In the genomic region with DNA sequence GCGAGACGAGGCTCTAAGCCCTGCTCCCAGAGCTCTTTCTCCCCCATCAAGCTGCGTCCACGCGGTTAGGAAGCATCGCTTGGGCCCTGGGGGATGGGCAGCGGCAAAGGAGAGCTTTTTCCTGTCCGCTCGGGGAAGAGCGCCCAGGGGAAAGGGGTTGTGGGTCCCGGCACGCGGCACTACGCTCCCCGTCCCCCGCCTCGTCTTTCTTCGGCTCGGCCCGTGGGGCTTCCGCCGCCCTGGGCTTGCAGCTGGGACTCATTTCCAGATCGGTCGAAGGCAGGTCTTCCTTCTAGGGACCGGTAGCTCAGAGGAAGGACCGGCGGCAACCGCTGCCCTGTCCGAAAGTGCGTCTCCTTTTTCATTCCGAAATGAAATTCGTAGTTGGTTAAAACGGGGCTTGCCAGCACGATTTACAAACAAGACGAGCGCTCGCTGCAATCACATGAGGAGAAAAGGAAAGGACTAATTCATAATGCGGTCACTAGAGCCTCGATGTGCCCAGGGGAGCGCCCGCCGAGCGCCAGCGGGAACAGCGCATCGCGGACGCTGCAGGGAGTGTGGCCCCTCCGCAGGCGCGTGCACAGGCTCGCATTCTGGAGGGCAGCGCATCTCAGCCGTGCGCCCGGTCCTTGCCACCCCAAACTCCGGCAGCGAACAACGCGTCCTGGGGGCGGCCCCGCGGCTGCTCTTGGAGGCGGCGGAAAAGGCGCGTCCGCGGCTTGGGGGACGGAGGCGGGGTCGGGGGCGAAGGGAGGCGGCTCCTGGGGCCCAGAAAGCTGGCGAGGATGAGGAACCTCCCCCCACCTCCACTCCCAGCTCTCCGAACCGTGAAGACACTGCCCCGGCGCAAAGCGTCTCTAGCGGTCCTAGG, we compare ENCODE assay signal across 8 cellular contexts. TPM values are rescaled to one million over a fixed set of nuclear protein-coding genes. Genes with fewer than 3 reads are reported as not detected.
A peak's percentile ranks its signal among the peaks of the same experiment; 100 is the strongest.
DNase-seq lines count a peak whose midpoint lies in the region; ATAC-seq, FAIRE-seq and TF ChIP-seq lines count a peak whose summit lies in the region.

No MANE protein-coding gene starts in this region.

- H3K4me3 Mint-ChIP-seq in naive B cell: peak overlapping the region; percentile 84 to 96 (median 92)

- H3K14ac ChIP-seq in H1 (ENCODE audit: insufficient read length): no peak overlapping the region

- H4K91ac ChIP-seq in H1 (replicated peaks; ENCODE audit: insufficient read length, low read length): no peak overlapping the region

- H3K36me3 ChIP-seq in H1 (ENCODE audit: control insufficient read depth in 2 of 4, insufficient read depth in 4 of 4, low read length in 3 of 4): no peaks in the 10 kb centered on the region

- peaks cover 3 to 9% (median 3%) of the 10 kb centered on the region in 4 experiments; a peak in 6 of 7 replicates for H3K4me1 ChIP-seq in H1 (replicated peaks in 1 of 4; ENCODE audit: control insufficient read depth in 3 of 4, insufficient read depth in 4 of 4, low read length in 3 of 4)

- CTCF ChIA-PET in H1 (lab: Charles Lee; ENCODE audit: partially characterized antibody): interaction anchor here (0.6 to 3.6 kb wide), 7 partner anchors 12 to 146 kb away, joined by 3 to 16 read pairs (median 3); no protein-coding TSS in a partner anchor

- no peak for TF ChIP-seq RAD21 in H1 (IDR thresholded peaks at IDR 0.05 in 1 of 2, conservative IDR thresholded peaks at IDR 0.05 in 1 of 2; ENCODE audit: low read depth in 2 of 2, low read length in 2 of 2)

- H3K4me2 ChIP-seq in H1 (ENCODE audit: insufficient read depth in 1 of 2, low read depth in 2 of 2, low read length in 2 of 2): peak overlapping the region; percentile 60 to 91

- H2BK120ac ChIP-seq in H1 (replicated peaks; ENCODE audit: low read depth, low read length): no peak overlapping the region

- no peak overlapping the region for H4K5ac ChIP-seq in H1 (ENCODE audit: insufficient read length, low read depth, low read length)

- H2AFZ ChIP-seq in H1 (ENCODE audit: low read length): peak overlapping the region; percentile 65; the same call in 1 of the 2 replicates

- peak overlapping the region; percentile 12 to 94 (median 80) for H3K27ac Mint-ChIP-seq in naive B cell

- no peaks in the 10 kb centered on the region for H3K9me3 ChIP-seq in H1 (ENCODE audit: insufficient read depth in 2 of 2, low read depth in 1 of 2, low read length in 1 of 2)

- H3K79me2 ChIP-seq in H1 (ENCODE audit: control insufficient read depth in 1 of 2, insufficient read depth in 2 of 2, low read length in 2 of 2): no peaks in the 10 kb centered on the region

- H3K23ac ChIP-seq in H1 (ENCODE audit: insufficient read length): no peak overlapping the region

- no peaks in the 10 kb centered on the region for H3K36me3 Mint-ChIP-seq in naive B cell

- peak in 1 of 3 experiments; percentile 5; a peak in 1 of 4 replicates for TF ChIP-seq CTCF in H1 (IDR thresholded peaks at IDR 0.05; ENCODE audit: control extremely low read depth in 1 of 3, insufficient read depth in 1 of 3, low read depth in 1 of 3, low read length in 3 of 3)

- 2% methylated on average over 70 of the region's 81 CpGs; no CpG with 5 or more reads in 1 of the 2 experiments for WGBS in H1 (ENCODE audit: extremely low coverage in 1 of 2, insufficient coverage in 1 of 2, insufficient read length in 1 of 2, insufficient replicate concordance in 2 of 2, low coverage in 1 of 2, low lambda C conversion rate in 2 of 2, missing lambda C conversion rate in 1 of 2), 2 experiments

- POLR2A ChIA-PET in H1 (lab: Charles Lee; ENCODE audit: partially characterized antibody): interaction anchor here (0.7 to 3.5 kb wide), 8 partner anchors 9 to 36 kb away, joined by 3 to 28 read pairs (median 4); partner anchors contain the start of genes NCAPH and SNRNP200

- TF ChIP-seq POLR2A in H1 (IDR thresholded peaks at IDR 0.05; ENCODE audit: control extremely low read depth in 1 of 2, low read depth in 2 of 2, low read length in 2 of 2): no peak

- ATAC-seq in HG02870 (IDR thresholded peaks at IDR 0.05; ENCODE audit: unreplicated experiment): peak; percentile 61
- peak; percentile 87 to 90 for ATAC-seq in naive B cell (ENCODE audit: low read depth in 2 of 2)
- ATAC-seq in stimulated activated naive CD8-positive, alpha-beta T cell treated with anti-CD3 and anti-CD28 coated beads, Interleukin-15, Interleukin-2, amounts not matched to agents 100 U/mL and 50 U/mL, for 24 hours: peak; percentile 80

- H2AK5ac ChIP-seq in H1 (ENCODE audit: low read depth, low read length): no peak overlapping the region

- H3K4ac ChIP-seq in H1 (replicated peaks; ENCODE audit: insufficient read length, low read depth, low read length): no peak overlapping the region

- H3K27me3 ChIP-seq in H1 (replicated peaks in 1 of 4; ENCODE audit: control insufficient read depth in 3 of 4, extremely low read depth in 1 of 4, insufficient read depth in 3 of 4, low read length in 3 of 4): peaks cover 3 to 46% (median 33%) of the 10 kb centered on the region in 4 experiments

- no peak overlapping the region for H3K27ac ChIP-seq in H1 (ENCODE audit: low read depth, low read length)

- H3K9me3 Mint-ChIP-seq in naive B cell: no peaks in the 10 kb centered on the region

- peak overlapping the region; percentile 47 to 71 (median 65) for H3K4me3 ChIP-seq in H1 (ENCODE audit: extremely low read depth in 1 of 4, insufficient read depth in 2 of 4, low read depth in 3 of 4, low read length in 4 of 4)

- peak overlapping the region; percentile 65; the same call in 1 of the 2 replicates for H3K18ac ChIP-seq in H1 (ENCODE audit: extremely low read depth, low read length)

- no peak overlapping the region for H2BK20ac ChIP-seq in H1 (ENCODE audit: low read length)

- no peak overlapping the region for H2BK12ac ChIP-seq in H1 (ENCODE audit: low read depth, low read length)

- peaks cover 19% of the 10 kb centered on the region; the same call in 1 of the 2 replicates for H3K23me2 ChIP-seq in H1 (ENCODE audit: low read depth, low read length)

- H2BK15ac ChIP-seq in H1 (ENCODE audit: low read length): no peak overlapping the region

- peak overlapping the region; percentile 19; the same call in 1 of the 2 replicates for H4K8ac ChIP-seq in H1 (ENCODE audit: extremely low read depth, insufficient read depth, low read length)

- FAIRE-seq in H1 (lab: Jason Lieb, UNC): no peak

- H3K27me3 Mint-ChIP-seq in naive B cell: no peaks in the 10 kb centered on the region

- no peak overlapping the region for H2BK5ac ChIP-seq in H1 (ENCODE audit: low read depth, low read length)

- peak overlapping the region in 3 of 4 experiments; percentile 25 to 68 (median 43); a peak in 5 of 7 replicates for H3K9ac ChIP-seq in H1 (replicated peaks in 1 of 4; ENCODE audit: extremely low read depth in 1 of 4, low read depth in 3 of 4, low read length in 3 of 4)

- peaks cover 37 to 62% (median 46%) of the 10 kb centered on the region in 3 donors for H3K4me1 Mint-ChIP-seq in naive B cell

- no peak overlapping the region for H3K56ac ChIP-seq in H1 (replicated peaks; ENCODE audit: insufficient read length, low read depth, low read length)

- no peaks in the 10 kb centered on the region for H4K20me1 ChIP-seq in H1 (replicated peaks in 1 of 2; ENCODE audit: control insufficient read depth in 1 of 2, insufficient read depth in 2 of 2, low read length in 2 of 2)

- no peaks in the 10 kb centered on the region for H3K79me1 ChIP-seq in H1 (ENCODE audit: low read depth, low read length)

- TF ChIP-seq EP300 in H1 (IDR thresholded peaks at IDR 0.05; ENCODE audit: borderline replicate concordance in 1 of 2, low read depth in 2 of 2, low read length in 2 of 2): no peak

- DNase-seq in NOMO-1 (lab: John Stamatoyannopoulos, UW; ENCODE audit: unreplicated experiment in 2 of 2) (peak; percentile 39 to 53), NOMO-1 treated with dmso at 0.1 percent for 144 hours (lab: John Stamatoyannopoulos, UW; ENCODE audit: unreplicated experiment) (no peak), NCI-H2196 treated with DMSO at 0.1 percent for 48 hours (lab: John Stamatoyannopoulos, UW; ENCODE audit: unreplicated experiment) (peak; percentile 13), H1 (ENCODE audit: low read depth in 1 of 2, low spot score in 2 of 2) (peak in 1 of 2 experiments; percentile 87), naive B cell (peak; percentile 83)
- DNase-seq in activated CD4-positive, alpha-beta T cell treated with anti-CD3 and anti-CD28 coated beads, Interleukin-2, amount 50 U/mL, for 24 hours (ENCODE audit: low read depth in 1 of 2, low spot score in 1 of 2): peak; percentile 54 to 61
- peak; percentile 90 for DNase-seq in stimulated activated naive CD8-positive, alpha-beta T cell treated with anti-CD3 and anti-CD28 coated beads, Interleukin-15, Interleukin-2, amounts not matched to agents 100 U/mL and 50 U/mL, for 24 hours

RNA-seq across cellular contexts. Expression of gene ITPRIPL1, which starts 3.6 kb away (rescaled TPM):
- total RNA-seq in H1 (2021; fragmentation: NEBNext Ultra II Directional; extraction: Animal tissue kit (Norgen Biotek cat#: 25700)): 16.1 and 17.1 TPM in 2 replicates
- 10.6 and 11.7 TPM in 2 replicates for polyA plus RNA-seq in H1 (2011; rRNA removed)
- polyA plus RNA-seq in H1 (2011; cell fraction: cytosol; rRNA removed): 9.4 TPM
- polyA plus RNA-seq in H1 (2011; cell fraction: nucleus; rRNA removed): 9.1 TPM
- polyA plus RNA-seq in H1 (2012, experiment 1 of 2): 9.1 to 12.1 TPM (median 10.8 TPM) in 4 replicates
- polyA plus RNA-seq in H1 (2012, experiment 2 of 2): 8.0 TPM
- polyA plus RNA-seq in H1 (2013, experiment 1 of 2): 12.0 TPM
- 12.6 TPM for polyA plus RNA-seq in H1 (2013, experiment 2 of 2)
- polyA minus RNA-seq in H1 (2011; rRNA and poly(A)+ RNA removed): 13.1 and 15.6 TPM in 2 replicates
- 7.6 TPM for polyA minus RNA-seq in H1 (2011; cell fraction: cytosol; rRNA and poly(A)+ RNA removed)
- polyA minus RNA-seq in H1 (2011; cell fraction: nucleus; rRNA and poly(A)+ RNA removed): 7.1 TPM
- polyA plus RNA-seq in naive B cell (ENCODE audit: low read depth in 6 of 6): 1 to 10 TPM in 5 of 6 donors, under 1 TPM in 1; 0.78 to 3.9 (median 1.5) TPM

RNA-seq across cellular contexts. Expression of gene NCAPH, which starts 14.1 kb away (rescaled TPM):
- 55.7 and 63.1 TPM in 2 replicates for total RNA-seq in H1 (2021; fragmentation: NEBNext Ultra II Directional; extraction: Animal tissue kit (Norgen Biotek cat#: 25700))
- polyA plus RNA-seq in H1 (2011; rRNA removed): 43.8 and 46.6 TPM in 2 replicates
- polyA plus RNA-seq in H1 (2011; cell fraction: cytosol; rRNA removed): 46.7 TPM
- 41.8 TPM for polyA plus RNA-seq in H1 (2011; cell fraction: nucleus; rRNA removed)
- polyA plus RNA-seq in H1 (2012, experiment 1 of 2): 46.3 to 53.8 TPM (median 50.9 TPM) in 4 replicates
- 17.3 TPM for polyA plus RNA-seq in H1 (2012, experiment 2 of 2)
- polyA plus RNA-seq in H1 (2013, experiment 1 of 2): 38.4 TPM
- polyA plus RNA-seq in H1 (2013, experiment 2 of 2): 37.9 TPM
- 45.3 and 46.0 TPM in 2 replicates for polyA minus RNA-seq in H1 (2011; rRNA and poly(A)+ RNA removed)
- 31.8 TPM for polyA minus RNA-seq in H1 (2011; cell fraction: cytosol; rRNA and poly(A)+ RNA removed)
- polyA minus RNA-seq in H1 (2011; cell fraction: nucleus; rRNA and poly(A)+ RNA removed): 27.8 TPM
- under 1 TPM in 1 of 6 donors, not detected in 5; 0.45 TPM for polyA plus RNA-seq in naive B cell (ENCODE audit: low read depth in 6 of 6)

RNA-seq across cellular contexts. Expression of gene SNRNP200, which starts 16.1 kb away (rescaled TPM):
- 190 and 199 TPM in 2 replicates for total RNA-seq in H1 (2021; fragmentation: NEBNext Ultra II Directional; extraction: Animal tissue kit (Norgen Biotek cat#: 25700))
- polyA plus RNA-seq in H1 (2011; rRNA removed) (289 and 302 TPM in 2 replicates), naive B cell (ENCODE audit: low read depth in 6 of 6) (10 to 100 TPM; 61.7 to 95.9 (median 71.2) TPM)
- 285 TPM for polyA plus RNA-seq in H1 (2011; cell fraction: cytosol; rRNA removed)
- 577 TPM for polyA plus RNA-seq in H1 (2011; cell fraction: nucleus; rRNA removed)
- polyA plus RNA-seq in H1 (2012, experiment 1 of 2): 182 to 258 TPM (median 247 TPM) in 4 replicates
- polyA plus RNA-seq in H1 (2012, experiment 2 of 2): 34.1 TPM
- 88.0 TPM for polyA plus RNA-seq in H1 (2013, experiment 1 of 2)
- 74.0 TPM for polyA plus RNA-seq in H1 (2013, experiment 2 of 2)
- polyA minus RNA-seq in H1 (2011; rRNA and poly(A)+ RNA removed): 522 and 583 TPM in 2 replicates
- polyA minus RNA-seq in H1 (2011; cell fraction: cytosol; rRNA and poly(A)+ RNA removed): 178 TPM
- polyA minus RNA-seq in H1 (2011; cell fraction: nucleus; rRNA and poly(A)+ RNA removed): 183 TPM

RNA-seq across cellular contexts. Expression of gene CIAO1, which starts 55.4 kb away (rescaled TPM):
- total RNA-seq in H1 (2021; fragmentation: NEBNext Ultra II Directional; extraction: Animal tissue kit (Norgen Biotek cat#: 25700)): 63.7 and 69.9 TPM in 2 replicates
- polyA plus RNA-seq in H1 (2011; rRNA removed) (99.2 and 113 TPM in 2 replicates), naive B cell (ENCODE audit: low read depth in 6 of 6) (100 to 1,000 TPM in 1 of 6 donors, 10 to 100 TPM in 5; 57.8 to 101 (median 92.2) TPM)
- 110 TPM for polyA plus RNA-seq in H1 (2011; cell fraction: cytosol; rRNA removed)
- polyA plus RNA-seq in H1 (2011; cell fraction: nucleus; rRNA removed): 89.6 TPM
- polyA plus RNA-seq in H1 (2012, experiment 1 of 2): 56.8 to 65.7 TPM (median 60.0 TPM) in 4 replicates
- polyA plus RNA-seq in H1 (2012, experiment 2 of 2): 58.6 TPM
- 40.7 TPM for polyA plus RNA-seq in H1 (2013, experiment 1 of 2)
- 38.5 TPM for polyA plus RNA-seq in H1 (2013, experiment 2 of 2)
- polyA minus RNA-seq in H1 (2011; rRNA and poly(A)+ RNA removed): 124 and 131 TPM in 2 replicates
- 51.7 TPM for polyA minus RNA-seq in H1 (2011; cell fraction: cytosol; rRNA and poly(A)+ RNA removed)
- 51.3 TPM for polyA minus RNA-seq in H1 (2011; cell fraction: nucleus; rRNA and poly(A)+ RNA removed)

RNA-seq across cellular contexts. Expression of gene TMEM127, which starts 55.7 kb away (rescaled TPM):
- total RNA-seq in H1 (2021; fragmentation: NEBNext Ultra II Directional; extraction: Animal tissue kit (Norgen Biotek cat#: 25700)): 25.0 and 25.4 TPM in 2 replicates
- polyA plus RNA-seq in H1 (2011; rRNA removed) (41.0 and 45.1 TPM in 2 replicates), naive B cell (ENCODE audit: low read depth in 6 of 6) (10 to 100 TPM; 37.8 to 52.0 (median 40.1) TPM)
- 18.7 TPM for polyA plus RNA-seq in H1 (2011; cell fraction: cytosol; rRNA removed)
- 27.6 TPM for polyA plus RNA-seq in H1 (2011; cell fraction: nucleus; rRNA removed)
- 16.6 to 20.6 TPM (median 18.4 TPM) in 4 replicates for polyA plus RNA-seq in H1 (2012, experiment 1 of 2)
- 14.4 TPM for polyA plus RNA-seq in H1 (2012, experiment 2 of 2)
- polyA plus RNA-seq in H1 (2013, experiment 1 of 2): 26.3 TPM
- polyA plus RNA-seq in H1 (2013, experiment 2 of 2): 30.3 TPM
- polyA minus RNA-seq in H1 (2011; rRNA and poly(A)+ RNA removed): 35.4 and 37.9 TPM in 2 replicates
- polyA minus RNA-seq in H1 (2011; cell fraction: cytosol; rRNA and poly(A)+ RNA removed): 15.1 TPM
- 12.3 TPM for polyA minus RNA-seq in H1 (2011; cell fraction: nucleus; rRNA and poly(A)+ RNA removed)

Comparison
In these comparisons a context has a peak if more than half of its experiments do, and no peak if none do; other contexts are left out.
1. RNA of gene NCAPH, which starts 14.1 kb away (polyA plus RNA-seq): 17.3 to 53.8 TPM in H1; 0.45 TPM in naive B cell; every median in the first group is over 10 times any median in the second.
2. Peak in every context shown above with its lines, with median percentiles within 50 percentile points of each other: ATAC-seq.